10 cellular contexts compared by ENCODE assay signal in the genomic region with DNA sequence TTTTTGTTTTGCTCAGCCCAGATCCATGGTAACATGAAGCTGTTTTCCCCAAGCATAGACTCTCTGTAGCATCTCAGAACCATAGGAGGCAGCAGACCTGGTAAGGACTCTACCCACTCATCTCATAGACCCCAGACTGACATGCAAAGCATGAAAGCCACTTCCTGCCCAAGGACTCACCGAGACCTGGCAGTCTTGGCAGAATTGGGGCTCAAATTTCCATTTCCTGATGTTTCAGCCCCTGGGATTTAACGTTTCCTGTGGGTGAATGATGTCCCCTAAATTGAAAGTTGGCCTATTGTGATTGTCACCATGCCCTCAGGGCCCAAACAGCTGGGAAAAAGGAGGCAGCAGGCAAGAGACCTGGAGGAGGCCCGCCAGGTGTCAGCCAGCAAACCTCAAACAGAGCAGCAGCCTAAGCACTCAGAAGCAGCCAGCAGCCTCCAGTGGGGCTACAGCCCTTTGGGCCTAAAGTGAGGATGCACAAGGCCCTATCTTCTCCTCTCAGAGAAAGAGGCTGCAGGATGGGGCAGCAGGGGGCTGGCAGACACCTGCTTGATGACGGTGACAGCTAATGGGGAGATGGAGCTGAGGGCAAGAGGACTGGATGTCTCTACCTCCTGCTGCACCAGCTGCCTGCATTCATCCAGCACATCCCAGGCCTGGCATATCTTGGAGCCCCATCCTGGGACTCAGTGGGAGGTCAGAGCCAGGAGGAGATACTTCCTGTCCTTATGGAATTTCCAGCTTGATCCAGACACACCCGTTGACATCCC. TPM values are rescaled to one million over a fixed set of nuclear protein-coding genes. Genes with fewer than 3 reads are reported as not detected.
DNase-seq lines count a peak whose midpoint lies in the region; ATAC-seq and TF ChIP-seq lines count a peak whose summit lies in the region.
"Had no signal": no experiment of that assay in that cellular context is flagged by ENCODE, and none has a peak within 500 bp of the region (broad histone marks: within the 10 kb centered on the region; RNA-seq: fewer than 3 reads in every experiment).

No MANE protein-coding gene starts in this region.

- TF ChIP-seq CTCF in testis (IDR thresholded peaks at IDR 0.05), result no peak

- H3K4me3 ChIP-seq in CD8-positive, alpha-beta memory T cell (ENCODE audit: low read length), result no peak overlapping the region
- no peak overlapping the region for H3K4me3 ChIP-seq in testis
- H3K4me3 ChIP-seq in MG63, result no peak overlapping the region

- peak in 4 of 5 donors; percentile 9 to 64 (median 49) for DNase-seq in CD8-positive, alpha-beta memory T cell
- DNase-seq in activated CD4-positive, alpha-beta memory T cell treated with anti-CD3 and anti-CD28 coated beads for 36 hours, result peak; percentile 14
- no peak for DNase-seq in testis
- DNase-seq in MG63, result no peak
- no peak for DNase-seq in kidney glomerular epithelial cell (lab: John Stamatoyannopoulos, UW)

- no peak overlapping the region for H3K27ac ChIP-seq in CD8-positive, alpha-beta memory T cell (ENCODE audit: low read depth, low read length)
- no peak overlapping the region for H3K27ac ChIP-seq in testis
- H3K27ac ChIP-seq: VCaP had no signal

- H3K4me1 ChIP-seq in CD8-positive, alpha-beta memory T cell (ENCODE audit: insufficient read depth, low read length), result peaks cover 22% of the 10 kb centered on the region
- H3K4me1 ChIP-seq in testis, result no peaks in the 10 kb centered on the region

- CTCF ChIA-PET in CD8-positive, alpha-beta memory T cell (lab: Charles Lee), result interaction anchor here (1.2 to 2.6 kb wide), 4 partner anchors 10 to 202 kb away, joined by 3 to 6 read pairs (median 4); no protein-coding TSS in a partner anchor
- CTCF ChIA-PET in activated CD4-positive, alpha-beta memory T cell treated with anti-CD3 and anti-CD28 coated beads for 36 hours (lab: Charles Lee), result interaction anchor here (0.8 kb wide), 1 partner anchor 507 kb away, joined by 3 read pairs; no protein-coding TSS in a partner anchor

- peak overlapping the region in 6 of 8 donors; percentile 4 to 82 (median 51) for H3K27ac Mint-ChIP-seq in CD8-positive, alpha-beta memory T cell
- H3K27ac Mint-ChIP-seq in activated CD4-positive, alpha-beta memory T cell treated with anti-CD3 and anti-CD28 coated beads for 36 hours, result no peak overlapping the region

- peaks cover 28 to 54% (median 46%) of the 10 kb centered on the region in 3 donors for H3K4me1 Mint-ChIP-seq in CD8-positive, alpha-beta memory T cell
- peaks cover 7% of the 10 kb centered on the region for H3K4me1 Mint-ChIP-seq in activated CD4-positive, alpha-beta memory T cell treated with anti-CD3 and anti-CD28 coated beads for 36 hours (ENCODE audit: low read depth)

- TF ChIP-seq POLR2A in testis (IDR thresholded peaks at IDR 0.05), result no peak

- 81 to 85% methylated on average over 4 to 5 of the region's 5 CpGs for WGBS in testis, 2 donors

- H3K9me3 Mint-ChIP-seq in CD8-positive, alpha-beta memory T cell, result no peaks in the 10 kb centered on the region
- H3K9me3 Mint-ChIP-seq in activated CD4-positive, alpha-beta memory T cell treated with anti-CD3 and anti-CD28 coated beads for 36 hours, result no peaks in the 10 kb centered on the region

- no peaks in the 10 kb centered on the region for H3K9me3 ChIP-seq in CD8-positive, alpha-beta memory T cell (ENCODE audit: low read length)
- H3K9me3 ChIP-seq in testis, result no peaks in the 10 kb centered on the region
- H3K9me3 ChIP-seq in MG63, result no peaks in the 10 kb centered on the region

- intact Hi-C loops in activated CD4-positive, alpha-beta memory T cell treated with anti-CD3 and anti-CD28 coated beads for 36 hours (cut with micrococcal nuclease), result no loop called here
- intact Hi-C loops in testis (cut with DNase I; ENCODE audit: low total_unique reads), result no loop called here

- no peaks in the 10 kb centered on the region for H3K36me3 ChIP-seq in CD8-positive, alpha-beta memory T cell (ENCODE audit: insufficient read depth, low read length)
- no peaks in the 10 kb centered on the region for H3K36me3 ChIP-seq in testis (ENCODE audit: low read depth, missing control alignments)
- no peaks in the 10 kb centered on the region for H3K36me3 ChIP-seq in MG63

- H3K27me3 ChIP-seq in CD8-positive, alpha-beta memory T cell (ENCODE audit: insufficient read depth, low read length, poor library complexity, severe bottlenecking), result no peaks in the 10 kb centered on the region
- H3K27me3 ChIP-seq in testis (no peaks in the 10 kb centered on the region), MG63 (no peaks in the 10 kb centered on the region)

- peak overlapping the region in 6 of 7 donors; percentile 24 to 65 (median 56) for H3K4me3 Mint-ChIP-seq in CD8-positive, alpha-beta memory T cell
- H3K4me3 Mint-ChIP-seq in activated CD4-positive, alpha-beta memory T cell treated with anti-CD3 and anti-CD28 coated beads for 36 hours, result no peak overlapping the region

- peak; percentile 93 for ATAC-seq in GM18909 (IDR thresholded peaks at IDR 0.05; ENCODE audit: poor library complexity, unreplicated experiment)
- ATAC-seq in HG02981 (IDR thresholded peaks at IDR 0.05; ENCODE audit: unreplicated experiment), result peak; percentile 96
- ATAC-seq in SK-N-SH treated with all-trans-retinoic acid at 6 μM for 48 hours, result no peak

- POLR2A ChIA-PET in CD8-positive, alpha-beta memory T cell (lab: Charles Lee), result no interaction called here
- POLR2A ChIA-PET in activated CD4-positive, alpha-beta memory T cell treated with anti-CD3 and anti-CD28 coated beads for 36 hours (lab: Charles Lee), result no interaction called here

- peaks cover 11% of the 10 kb centered on the region in 2 donors for H3K27me3 Mint-ChIP-seq in CD8-positive, alpha-beta memory T cell
- H3K27me3 Mint-ChIP-seq in activated CD4-positive, alpha-beta memory T cell treated with anti-CD3 and anti-CD28 coated beads for 36 hours, result peaks cover 3% of the 10 kb centered on the region

- H3K36me3 Mint-ChIP-seq in CD8-positive, alpha-beta memory T cell, result no peaks in the 10 kb centered on the region
- H3K36me3 Mint-ChIP-seq in activated CD4-positive, alpha-beta memory T cell treated with anti-CD3 and anti-CD28 coated beads for 36 hours, result no peaks in the 10 kb centered on the region

TF ChIP-seq in SK-N-SH treated with all-trans-retinoic acid at 6 μM for 48 hours, 23 proteins besides CTCF, POLR2A, EP300 and RAD21 (continues in another document):
- TF ChIP-seq ZFP30 (CRISPR knock-in tag; IDR thresholded peaks at IDR 0.05) (no peak), BACH2 (CRISPR knock-in tag; IDR thresholded peaks at IDR 0.05; ENCODE audit: borderline replicate concordance) (no peak), ZFP3 (CRISPR knock-in tag; IDR thresholded peaks at IDR 0.05) (no peak), ARNTL (CRISPR knock-in tag; IDR thresholded peaks at IDR 0.05; ENCODE audit: borderline replicate concordance, low read depth) (no peak), ZNF70 (CRISPR knock-in tag; IDR thresholded peaks at IDR 0.05) (no peak), TOX (CRISPR knock-in tag; IDR thresholded peaks at IDR 0.05; ENCODE audit: borderline replicate concordance) (no peak), SNAI2 (CRISPR knock-in tag; IDR thresholded peaks at IDR 0.05) (no peak), GLIS3 (CRISPR knock-in tag; IDR thresholded peaks at IDR 0.05) (no peak), RARB (CRISPR knock-in tag; IDR thresholded peaks at IDR 0.05) (no peak), ESRRG (CRISPR knock-in tag; IDR thresholded peaks at IDR 0.05) (no peak), ZNF565 (CRISPR knock-in tag; conservative IDR thresholded peaks at IDR 0.05; ENCODE audit: low read depth) (no peak), TCF4 (CRISPR knock-in tag; IDR thresholded peaks at IDR 0.05; ENCODE audit: borderline replicate concordance) (no peak)
- TF ChIP-seq, protein P1, sequence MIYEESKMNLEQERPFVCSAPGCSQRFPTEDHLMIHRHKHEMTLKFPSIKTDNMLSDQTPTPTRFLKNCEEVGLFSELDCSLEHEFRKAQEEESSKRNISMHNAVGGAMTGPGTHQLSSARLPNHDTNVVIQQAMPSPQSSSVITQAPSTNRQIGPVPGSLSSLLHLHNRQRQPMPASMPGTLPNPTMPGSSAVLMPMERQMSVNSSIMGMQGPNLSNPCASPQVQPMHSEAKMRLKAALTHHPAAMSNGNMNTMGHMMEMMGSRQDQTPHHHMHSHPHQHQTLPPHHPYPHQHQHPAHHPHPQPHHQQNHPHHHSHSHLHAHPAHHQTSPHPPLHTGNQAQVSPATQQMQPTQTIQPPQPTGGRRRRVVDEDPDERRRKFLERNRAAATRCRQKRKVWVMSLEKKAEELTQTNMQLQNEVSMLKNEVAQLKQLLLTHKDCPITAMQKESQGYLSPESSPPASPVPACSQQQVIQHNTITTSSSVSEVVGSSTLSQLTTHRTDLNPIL (CRISPR knock-in tag; IDR thresholded peaks at IDR 0.05; ENCODE audit: low read depth), result no peak

RNA-seq across cellular contexts. Expression of a gene that starts 8.5 kb away (rescaled TPM):
- not detected for total RNA-seq in CD8-positive, alpha-beta memory T cell
- polyA plus RNA-seq in CD8-positive, alpha-beta memory T cell, result not detected
- not detected for total RNA-seq in activated CD4-positive, alpha-beta memory T cell treated with anti-CD3 and anti-CD28 coated beads for 36 hours
- under 1 TPM; 0.71 to 0.74 TPM for total RNA-seq in testis
- polyA plus RNA-seq in testis (ENCODE audit: insufficient read depth, low read depth, low replicate concordance), result 1.5 TPM
- not detected in 2 replicates for total RNA-seq in MG63 (2014; rRNA removed; shearing (Covaris generic); ENCODE audit: low replicate concordance)
- total RNA-seq: fibroblast of lung had no signal
- polyA plus RNA-seq: fibroblast of lung had no signal

RNA-seq across cellular contexts. Expression of a gene that starts 26.7 kb away (rescaled TPM):
- total RNA-seq in CD8-positive, alpha-beta memory T cell, result not detected
- polyA plus RNA-seq in CD8-positive, alpha-beta memory T cell, result not detected
- total RNA-seq in activated CD4-positive, alpha-beta memory T cell treated with anti-CD3 and anti-CD28 coated beads for 36 hours, result not detected
- under 1 TPM in 1 of 2 donors, not detected in 1; 0.43 TPM for total RNA-seq in testis
- not detected for polyA plus RNA-seq in testis (ENCODE audit: insufficient read depth, low read depth, low replicate concordance)
- total RNA-seq in MG63 (2014; rRNA removed; shearing (Covaris generic); ENCODE audit: low replicate concordance), result not detected in 2 replicates
- total RNA-seq: fibroblast of lung had no signal
- polyA plus RNA-seq: fibroblast of lung had no signal

RNA-seq across cellular contexts. Expression of a gene that starts 37.6 kb away (rescaled TPM):
- not detected for total RNA-seq in CD8-positive, alpha-beta memory T cell
- not detected for polyA plus RNA-seq in CD8-positive, alpha-beta memory T cell
- total RNA-seq in activated CD4-positive, alpha-beta memory T cell treated with anti-CD3 and anti-CD28 coated beads for 36 hours, result not detected
- 1 to 10 TPM in 1 of 2 donors, under 1 TPM in 1; 0.39 to 1.2 TPM for total RNA-seq in testis
- polyA plus RNA-seq in testis (ENCODE audit: insufficient read depth, low read depth, low replicate concordance), result 0.44 TPM
- not detected in 2 replicates for total RNA-seq in MG63 (2014; rRNA removed; shearing (Covaris generic); ENCODE audit: low replicate concordance)
- total RNA-seq: fibroblast of lung had no signal
- polyA plus RNA-seq: fibroblast of lung had no signal

RNA-seq across cellular contexts. Expression of a gene that starts 47.4 kb away (rescaled TPM):
- not detected for total RNA-seq in CD8-positive, alpha-beta memory T cell
- not detected for polyA plus RNA-seq in CD8-positive, alpha-beta memory T cell
- total RNA-seq in activated CD4-positive, alpha-beta memory T cell treated with anti-CD3 and anti-CD28 coated beads for 36 hours, result not detected
- not detected for total RNA-seq in testis
- polyA plus RNA-seq in testis (ENCODE audit: insufficient read depth, low read depth, low replicate concordance), result not detected
- total RNA-seq in MG63 (2014; rRNA removed; shearing (Covaris generic); ENCODE audit: low replicate concordance), result not detected in 2 replicates
- total RNA-seq: fibroblast of lung had no signal
- polyA plus RNA-seq: fibroblast of lung had no signal

Comparison
In these comparisons a context has a peak if more than half of its experiments do, and no peak if none do; other contexts are left out.
1. DNase-seq: peak in CD8-positive, alpha-beta memory T cell (4 of 5) and activated CD4-positive, alpha-beta memory T cell treated with anti-CD3 and anti-CD28 coated beads for 36 hours (single experiment); none in testis (single experiment), MG63 (single experiment) and kidney glomerular epithelial cell (single experiment).